In the genomic region with DNA sequence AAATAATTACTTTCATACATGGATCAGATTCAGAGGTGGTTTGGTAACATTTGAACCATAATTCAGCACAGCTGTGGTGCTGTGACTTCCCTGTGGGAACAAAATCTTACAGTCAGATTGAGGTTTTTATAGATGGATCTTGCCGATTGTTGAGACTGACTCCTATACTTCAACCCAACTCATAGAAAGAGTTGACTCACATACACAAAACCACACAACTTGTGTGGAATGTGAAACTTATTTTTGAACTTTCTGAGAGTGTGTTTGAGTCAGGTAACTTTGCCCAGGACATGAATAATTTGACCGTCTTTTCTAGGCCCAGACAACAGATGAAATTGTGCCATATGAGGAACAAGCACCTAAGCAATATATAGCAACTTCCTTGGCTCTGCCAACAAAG, we compare ENCODE assay signal across 33 cellular contexts.
DNase-seq lines count a peak whose midpoint lies in the region; ATAC-seq and TF ChIP-seq lines count a peak whose summit lies in the region.
"Had no signal": no experiment of that assay in that cellular context is flagged by ENCODE, and none has a peak within 500 bp of the region (broad histone marks: within the 10 kb centered on the region; RNA-seq: fewer than 3 reads in every experiment).

No MANE protein-coding gene starts in this region.

- H3K4me3 Mint-ChIP-seq in activated naive CD4-positive, alpha-beta T cell treated with anti-CD3 and anti-CD28 coated beads for 36 hours, result no peak overlapping the region
- no peak overlapping the region for H3K4me3 Mint-ChIP-seq in activated T-helper 17 cell treated with anti-CD3 and anti-CD28 coated beads, Interleukin-2, amount 50 U/mL, for 72 hours
- H3K4me3 Mint-ChIP-seq: B cell; CD14-positive monocyte; CD4-positive, alpha-beta memory T cell; CD4-positive, alpha-beta T cell; CD4-positive, CD25-positive, alpha-beta regulatory T cell; CD8-positive, alpha-beta memory T cell; CD8-positive, alpha-beta T cell had no signal

- H3K9me3 ChIP-seq in left ventricle myocardium inferior (replicated peaks) (no peaks in the 10 kb centered on the region), heart right ventricle (no peaks in the 10 kb centered on the region)
- H3K9me3 ChIP-seq: A549; BE2C; BLaER1; BLaER1 treated with 17β-estradiol and CSF1 and Interleukin-3, amounts not matched to agents 10 nM and 100 nM; Caco-2 had no signal

- no peak for TF ChIP-seq CTCF in left ventricle myocardium inferior (IDR thresholded peaks at IDR 0.05; ENCODE audit: borderline replicate concordance)
- no peak for TF ChIP-seq CTCF in heart right ventricle (IDR thresholded peaks at IDR 0.05)

- H3K4me1 ChIP-seq in left ventricle myocardium inferior, result no peaks in the 10 kb centered on the region
- H3K4me1 ChIP-seq in heart right ventricle, result no peaks in the 10 kb centered on the region
- H3K4me1 ChIP-seq: A549; BE2C; BLaER1; BLaER1 treated with 17β-estradiol and CSF1 and Interleukin-3, amounts not matched to agents 10 nM and 100 nM; Caco-2 had no signal

- CTCF ChIA-PET in activated naive CD4-positive, alpha-beta T cell treated with anti-CD3 and anti-CD28 coated beads for 36 hours (lab: Charles Lee), result no interaction called here

- H3K36me3 Mint-ChIP-seq in activated naive CD4-positive, alpha-beta T cell treated with anti-CD3 and anti-CD28 coated beads, Interleukin-2, amount 50 U/mL, for 72 hours, result no peaks in the 10 kb centered on the region
- H3K36me3 Mint-ChIP-seq in activated naive CD4-positive, alpha-beta T cell treated with anti-CD3 and anti-CD28 coated beads for 36 hours (ENCODE audit: low read depth), result no peaks in the 10 kb centered on the region
- no peaks in the 10 kb centered on the region for H3K36me3 Mint-ChIP-seq in activated T-helper 17 cell treated with anti-CD3 and anti-CD28 coated beads, Interleukin-2, amount 50 U/mL, for 72 hours (ENCODE audit: low read depth)
- H3K36me3 Mint-ChIP-seq: CD14-positive monocyte; CD4-positive, alpha-beta memory T cell; CD4-positive, CD25-positive, alpha-beta regulatory T cell; CD8-positive, alpha-beta memory T cell; CD8-positive, alpha-beta T cell had no signal

- intact Hi-C loops in activated naive CD4-positive, alpha-beta T cell treated with anti-CD3 and anti-CD28 coated beads for 36 hours (cut with micrococcal nuclease), result no loop called here
- intact Hi-C loops in left ventricle myocardium inferior (cut with micrococcal nuclease), result no loop called here
- intact Hi-C loops in heart right ventricle (cut with DNase I), result no loop called here

- H3K4me1 Mint-ChIP-seq in activated naive CD4-positive, alpha-beta T cell treated with anti-CD3 and anti-CD28 coated beads for 36 hours (ENCODE audit: low read depth), result no peaks in the 10 kb centered on the region
- H3K4me1 Mint-ChIP-seq in activated T-helper 17 cell treated with anti-CD3 and anti-CD28 coated beads, Interleukin-2, amount 50 U/mL, for 72 hours, result no peaks in the 10 kb centered on the region
- H3K4me1 Mint-ChIP-seq: B cell; CD14-positive monocyte; CD4-positive, alpha-beta memory T cell; CD4-positive, CD25-positive, alpha-beta regulatory T cell; CD8-positive, alpha-beta memory T cell had no signal

- no peak overlapping the region for H3K27ac Mint-ChIP-seq in activated naive CD4-positive, alpha-beta T cell treated with anti-CD3 and anti-CD28 coated beads, Interleukin-2, amount 50 U/mL, for 72 hours
- no peak overlapping the region for H3K27ac Mint-ChIP-seq in activated naive CD4-positive, alpha-beta T cell treated with anti-CD3 and anti-CD28 coated beads for 36 hours
- H3K27ac Mint-ChIP-seq in activated T-helper 17 cell treated with anti-CD3 and anti-CD28 coated beads, Interleukin-2, amount 50 U/mL, for 72 hours, result no peak overlapping the region
- H3K27ac Mint-ChIP-seq: B cell; CD14-positive monocyte; CD4-positive, alpha-beta memory T cell; CD4-positive, alpha-beta T cell; CD4-positive, CD25-positive, alpha-beta regulatory T cell; CD8-positive, alpha-beta memory T cell; CD8-positive, alpha-beta T cell had no signal

- H3K4me3 ChIP-seq in left ventricle myocardium inferior (no peak overlapping the region), heart right ventricle (no peak overlapping the region)
- H3K4me3 ChIP-seq: A549; BLaER1; BLaER1 treated with 17β-estradiol and CSF1 and Interleukin-3, amounts not matched to agents 10 nM and 100 nM had no signal

- WGBS in heart right ventricle, 2 donors, result 92 to 94% methylated on average over 2 of the region's 2 CpGs

- peak; percentile 18 to 51 for ATAC-seq in activated naive CD4-positive, alpha-beta T cell treated with anti-CD3 and anti-CD28 coated beads, Interleukin-2, amount 50 U/mL, for 72 hours
- ATAC-seq in heart right ventricle (no peak), HG03159 (IDR thresholded peaks at IDR 0.05; ENCODE audit: unreplicated experiment) (no peak)
- ATAC-seq in activated T-helper 17 cell treated with anti-CD3 and anti-CD28 coated beads, Interleukin-2, amount 50 U/mL, for 72 hours (replicated peaks), result peak; percentile 70
- ATAC-seq: A549; CD8-positive, alpha-beta T cell had no signal

- H3K27me3 ChIP-seq in left ventricle myocardium inferior (ENCODE audit: low read depth), result no peaks in the 10 kb centered on the region
- no peaks in the 10 kb centered on the region for H3K27me3 ChIP-seq in heart right ventricle
- H3K27me3 ChIP-seq: BE2C; BLaER1; BLaER1 treated with 17β-estradiol and CSF1 and Interleukin-3, amounts not matched to agents 10 nM and 100 nM had no signal

- H3K36me3 ChIP-seq in left ventricle myocardium inferior, result no peaks in the 10 kb centered on the region
- H3K36me3 ChIP-seq in heart right ventricle, result no peaks in the 10 kb centered on the region
- H3K36me3 ChIP-seq: BE2C; BLaER1; BLaER1 treated with 17β-estradiol and CSF1 and Interleukin-3, amounts not matched to agents 10 nM and 100 nM had no signal

- H3K9me3 Mint-ChIP-seq in activated naive CD4-positive, alpha-beta T cell treated with anti-CD3 and anti-CD28 coated beads, Interleukin-2, amount 50 U/mL, for 72 hours, result no peaks in the 10 kb centered on the region
- H3K9me3 Mint-ChIP-seq in activated naive CD4-positive, alpha-beta T cell treated with anti-CD3 and anti-CD28 coated beads for 36 hours, result no peaks in the 10 kb centered on the region
- H3K9me3 Mint-ChIP-seq in activated T-helper 17 cell treated with anti-CD3 and anti-CD28 coated beads, Interleukin-2, amount 50 U/mL, for 72 hours, result no peaks in the 10 kb centered on the region
- H3K9me3 Mint-ChIP-seq: CD4-positive, alpha-beta memory T cell; CD4-positive, alpha-beta T cell; CD4-positive, CD25-positive, alpha-beta regulatory T cell; CD8-positive, alpha-beta memory T cell; CD8-positive, alpha-beta T cell had no signal

- no peak for DNase-seq in activated naive CD4-positive, alpha-beta T cell treated with anti-CD3 and anti-CD28 coated beads, Interleukin-2, amount 50 U/mL, for 72 hours (ENCODE audit: low spot score in 2 of 2)
- DNase-seq in activated naive CD4-positive, alpha-beta T cell treated with anti-CD3 and anti-CD28 coated beads for 36 hours, result no peak
- DNase-seq in left ventricle myocardium inferior (no peak), heart right ventricle (no peak)
- DNase-seq: 8988T; ACHN; AML-193; BE2C; C1 segment of cervical spinal cord; Caco-2; Calu3; CD4-positive, alpha-beta memory T cell; CD4-positive, alpha-beta T cell; CD4-positive, CD25-positive, alpha-beta regulatory T cell; CD8-positive, alpha-beta memory T cell; CD8-positive, alpha-beta T cell; COR-L47; DMS 273 treated with DMSO at 0.1 percent for 48 hours; DMS153; DMS53; DMS79; DMS79 treated with DMSO at 0.1 percent for 48 hours; DND-41; EL had no signal

- H3K27me3 Mint-ChIP-seq in activated naive CD4-positive, alpha-beta T cell treated with anti-CD3 and anti-CD28 coated beads for 36 hours (ENCODE audit: low read depth), result no peaks in the 10 kb centered on the region
- no peaks in the 10 kb centered on the region for H3K27me3 Mint-ChIP-seq in activated T-helper 17 cell treated with anti-CD3 and anti-CD28 coated beads, Interleukin-2, amount 50 U/mL, for 72 hours
- H3K27me3 Mint-ChIP-seq: B cell; CD4-positive, alpha-beta memory T cell; CD4-positive, alpha-beta T cell; CD4-positive, CD25-positive, alpha-beta regulatory T cell; CD8-positive, alpha-beta memory T cell had no signal

- H3K27ac ChIP-seq in left ventricle myocardium inferior (replicated peaks) (peak overlapping the region; percentile 40), heart right ventricle (no peak overlapping the region)
- H3K27ac ChIP-seq: 22Rv1; A549; BLaER1; BLaER1 treated with 17β-estradiol and CSF1 and Interleukin-3, amounts not matched to agents 10 nM and 100 nM; C4-2B had no signal

Comparison
In these comparisons a context has a peak if more than half of its experiments do, and no peak if none do; other contexts are left out.
1. ATAC-seq: peak in activated naive CD4-positive, alpha-beta T cell treated with anti-CD3 and anti-CD28 coated beads, Interleukin-2, amount 50 U/mL, for 72 hours (2 of 2) and activated T-helper 17 cell treated with anti-CD3 and anti-CD28 coated beads, Interleukin-2, amount 50 U/mL, for 72 hours (single experiment); none in heart right ventricle (0 of 8) and HG03159 (single experiment).